Comparison of ENCODE assay signal across 26 cellular contexts in genomic region chr2:20999906-21000645, GRCh38. TPM values are rescaled to one million over a fixed set of nuclear protein-coding genes. Genes with fewer than 3 reads are reported as not detected.
DNase-seq lines count a peak whose midpoint lies in the region; ATAC-seq and TF ChIP-seq lines count a peak whose summit lies in the region.
"Had no signal": no experiment of that assay in that cellular context is flagged by ENCODE, and none has a peak within 500 bp of the region (broad histone marks: within the 10 kb centered on the region; RNA-seq: fewer than 3 reads in every experiment).

No MANE protein-coding gene starts in this region.

- H3K9me3 ChIP-seq in right lobe of liver, result no peaks in the 10 kb centered on the region

- no peaks in the 10 kb centered on the region for H3K27me3 ChIP-seq in right lobe of liver

- H3K36me3 Mint-ChIP-seq in natural killer cell treated with Interleukin-12 subunit alpha and Interleukin-12 subunit beta and Interleukin-15 and Interleukin-18, amount 100 ng/mL, for 72 hours, result no peaks in the 10 kb centered on the region
- H3K36me3 Mint-ChIP-seq in stimulated activated memory B cell treated with anti-CD40 and anti-IgM and Interleukin-4, amounts not matched to agents 10 μg/mL and 1 μg/mL and 100 μg/mL, for 72 hours, result no peaks in the 10 kb centered on the region
- H3K36me3 Mint-ChIP-seq: CD4-positive, alpha-beta memory T cell; memory B cell; T-cell; WTC11 had no signal

- peak; percentile 48 for ATAC-seq in GM18868 (IDR thresholded peaks at IDR 0.05; ENCODE audit: unreplicated experiment)
- ATAC-seq in right lobe of liver, result no peak
- ATAC-seq in natural killer cell treated with Interleukin-12 subunit alpha and Interleukin-12 subunit beta and Interleukin-15 and Interleukin-18, amount 100 ng/mL, for 72 hours, result no peak
- ATAC-seq in stimulated activated memory B cell treated with anti-CD40 and anti-IgM and Interleukin-4, amounts not matched to agents 10 μg/mL and 1 μg/mL and 100 μg/mL, for 72 hours, result no peak
- ATAC-seq: effector memory CD8-positive, alpha-beta T cell; K562; T-cell; WTC11 had no signal

- H3K4me1 Mint-ChIP-seq in natural killer cell treated with Interleukin-12 subunit alpha and Interleukin-12 subunit beta and Interleukin-15 and Interleukin-18, amount 100 ng/mL, for 72 hours (ENCODE audit: low read depth in 2 of 2), result no peaks in the 10 kb centered on the region
- no peaks in the 10 kb centered on the region for H3K4me1 Mint-ChIP-seq in stimulated activated memory B cell treated with anti-CD40 and anti-IgM and Interleukin-4, amounts not matched to agents 10 μg/mL and 1 μg/mL and 100 μg/mL, for 72 hours
- H3K4me1 Mint-ChIP-seq: CD4-positive, alpha-beta memory T cell; memory B cell; T-cell; WTC11 had no signal

- H3K4me3 ChIP-seq in right lobe of liver, result no peak overlapping the region
- H3K4me3 ChIP-seq: K562, skin epidermis had no signal

- no peaks in the 10 kb centered on the region for H3K4me1 ChIP-seq in right lobe of liver

- H3K27ac Mint-ChIP-seq in natural killer cell treated with Interleukin-12 subunit alpha and Interleukin-12 subunit beta and Interleukin-15 and Interleukin-18, amount 100 ng/mL, for 72 hours, result no peak overlapping the region
- no peak overlapping the region for H3K27ac Mint-ChIP-seq in stimulated activated memory B cell treated with anti-CD40 and anti-IgM and Interleukin-4, amounts not matched to agents 10 μg/mL and 1 μg/mL and 100 μg/mL, for 72 hours
- H3K27ac Mint-ChIP-seq: CD4-positive, alpha-beta memory T cell; effector memory CD8-positive, alpha-beta T cell; memory B cell; T-cell; WTC11 had no signal

- H3K36me3 ChIP-seq in right lobe of liver, result peaks cover 0 to 39% (median 17%) of the 10 kb centered on the region in 4 donors

- no peaks in the 10 kb centered on the region for H3K9me3 Mint-ChIP-seq in natural killer cell treated with Interleukin-12 subunit alpha and Interleukin-12 subunit beta and Interleukin-15 and Interleukin-18, amount 100 ng/mL, for 72 hours
- no peaks in the 10 kb centered on the region for H3K9me3 Mint-ChIP-seq in stimulated activated memory B cell treated with anti-CD40 and anti-IgM and Interleukin-4, amounts not matched to agents 10 μg/mL and 1 μg/mL and 100 μg/mL, for 72 hours
- H3K9me3 Mint-ChIP-seq: CD4-positive, alpha-beta memory T cell; memory B cell; T-cell had no signal

- WGBS in right lobe of liver (ENCODE audit: insufficient coverage, low coverage, low lambda C conversion rate, missing lambda C conversion rate), result 85% methylated on average over 4 of the region's 4 CpGs

- H3K27me3 Mint-ChIP-seq in natural killer cell treated with Interleukin-12 subunit alpha and Interleukin-12 subunit beta and Interleukin-15 and Interleukin-18, amount 100 ng/mL, for 72 hours, result peaks cover 8 to 12% of the 10 kb centered on the region in 2 donors
- H3K27me3 Mint-ChIP-seq in stimulated activated memory B cell treated with anti-CD40 and anti-IgM and Interleukin-4, amounts not matched to agents 10 μg/mL and 1 μg/mL and 100 μg/mL, for 72 hours, result peaks cover 11% of the 10 kb centered on the region

- H3K4me3 Mint-ChIP-seq in natural killer cell treated with Interleukin-12 subunit alpha and Interleukin-12 subunit beta and Interleukin-15 and Interleukin-18, amount 100 ng/mL, for 72 hours, result no peak overlapping the region
- H3K4me3 Mint-ChIP-seq in stimulated activated memory B cell treated with anti-CD40 and anti-IgM and Interleukin-4, amounts not matched to agents 10 μg/mL and 1 μg/mL and 100 μg/mL, for 72 hours, result no peak overlapping the region
- H3K4me3 Mint-ChIP-seq: CD4-positive, alpha-beta memory T cell; effector memory CD8-positive, alpha-beta T cell; memory B cell; T-cell; WTC11 had no signal

- peak; percentile 39 for TF ChIP-seq POLR2A in right lobe of liver (IDR thresholded peaks at IDR 0.05)

- TF ChIP-seq CTCF in right lobe of liver (IDR thresholded peaks at IDR 0.05), result no peak

- peak; percentile 3 for DNase-seq in NCI-H2227 (lab: John Stamatoyannopoulos, UW; ENCODE audit: unreplicated experiment)
- DNase-seq in NCI-H2227 treated with DMSO at 0.1 percent for 48 hours (lab: John Stamatoyannopoulos, UW), result no peak
- peak; percentile 14 for DNase-seq in SKM-1 (lab: John Stamatoyannopoulos, UW; ENCODE audit: unreplicated experiment)
- no peak for DNase-seq in right lobe of liver
- no peak for DNase-seq in natural killer cell treated with Interleukin-12 subunit alpha and Interleukin-12 subunit beta and Interleukin-15 and Interleukin-18, amount 100 ng/mL, for 72 hours (ENCODE audit: low spot score)
- DNase-seq: activated CD4-positive, alpha-beta T cell treated with anti-CD3 and anti-CD28 coated beads, Interleukin-2, amount 50 U/mL, for 1 hour; activated naive CD4-positive, alpha-beta T cell; activated T-cell treated with anti-CD3 and anti-CD28 coated beads, Interleukin-2, amount 50 U/mL, for 48 hours; caudate nucleus; CD4-positive, alpha-beta memory T cell; effector memory CD8-positive, alpha-beta T cell; erythroblast; glutamatergic neuron; NCI-H1436; NCI-H2081; SIG-M5; stimulated activated naive CD4-positive, alpha-beta T cell treated with Interleukin-2 at 50 U/mL for 16 hours; T-cell had no signal

- intact Hi-C loops in right lobe of liver (cut with DNase I), result no loop called here

- H3K27ac ChIP-seq in right lobe of liver, result no peak overlapping the region
- H3K27ac ChIP-seq: skin epidermis had no signal

RNA-seq across cellular contexts. Expression of gene APOB, which starts 43.8 kb away (rescaled TPM):
- total RNA-seq in right lobe of liver, result 1,000 to 10,000 TPM; 2,615 to 3,271 (median 2,774) TPM
- not detected for total RNA-seq in natural killer cell treated with Interleukin-12 subunit alpha and Interleukin-12 subunit beta and Interleukin-15 and Interleukin-18, amount 100 ng/mL, for 72 hours
- total RNA-seq: CD4-positive, alpha-beta memory T cell; M059J; NCI-H460 had no signal

Comparison
In these comparisons a context has a peak if more than half of its experiments do, and no peak if none do; other contexts are left out.
1. DNase-seq: peak in NCI-H2227 (single experiment) and SKM-1 (single experiment); none in NCI-H2227 treated with DMSO at 0.1 percent for 48 hours (single experiment), right lobe of liver (0 of 3) and natural killer cell treated with Interleukin-12 subunit alpha and Interleukin-12 subunit beta and Interleukin-15 and Interleukin-18, amount 100 ng/mL, for 72 hours (single experiment).
2. RNA of gene APOB, which starts 43.8 kb away (total RNA-seq): 2,615 to 3,271 TPM in right lobe of liver; not detected in natural killer cell treated with Interleukin-12 subunit alpha and Interleukin-12 subunit beta and Interleukin-15 and Interleukin-18, amount 100 ng/mL, for 72 hours; every median in the first group is over 1,000 times any median in the second.